27 cellular contexts compared by ENCODE assay signal in the genomic region with DNA sequence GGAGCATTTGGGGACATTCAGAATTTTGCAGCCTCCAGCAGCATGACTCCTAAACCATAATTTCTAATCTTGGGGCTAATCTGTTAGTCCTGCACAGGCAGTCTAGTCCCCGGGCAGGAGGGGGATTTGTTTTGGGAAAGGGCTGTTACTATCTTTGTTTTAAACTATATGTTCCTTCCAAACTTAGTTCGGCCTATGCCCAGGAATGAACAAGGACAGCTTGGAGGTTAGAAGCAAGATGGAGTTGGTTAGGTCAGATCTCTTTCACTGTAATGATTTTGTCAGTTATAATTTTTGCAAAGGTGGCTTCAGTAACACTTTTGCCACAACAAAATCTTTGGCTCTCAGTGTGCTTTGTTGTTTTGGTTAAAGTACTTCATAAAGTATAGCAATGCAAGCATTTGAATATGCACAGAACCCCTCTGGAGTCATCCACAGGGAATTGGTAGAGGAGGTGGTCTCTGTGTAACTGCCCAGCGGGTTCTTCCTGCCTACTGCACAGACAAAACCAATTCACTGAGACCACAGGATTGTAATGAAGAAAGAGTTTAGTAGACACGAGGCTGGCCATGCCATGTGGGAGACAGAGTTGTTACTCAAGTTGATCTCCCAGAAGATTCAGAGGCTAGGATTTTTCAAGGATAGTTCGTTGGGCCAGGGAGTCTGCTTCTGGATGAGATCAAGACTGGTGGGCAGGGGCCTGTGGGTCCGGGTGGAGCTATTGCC.
DNase-seq lines count a peak whose midpoint lies in the region; ATAC-seq, FAIRE-seq and TF ChIP-seq lines count a peak whose summit lies in the region.
"Had no signal": no experiment of that assay in that cellular context is flagged by ENCODE, and none has a peak within 500 bp of the region (broad histone marks: within the 10 kb centered on the region; RNA-seq: fewer than 3 reads in every experiment).

No MANE protein-coding gene starts in this region.

- H3K36me3 Mint-ChIP-seq in stimulated activated memory B cell treated with anti-CD40 and anti-IgM and Interleukin-4, amounts not matched to agents 10 μg/mL and 1 μg/mL and 100 μg/mL, for 72 hours = no peaks in the 10 kb centered on the region
- H3K36me3 Mint-ChIP-seq: CD8-positive, alpha-beta T cell had no signal

- intact Hi-C loops in K562 (cut with micrococcal nuclease) = loop anchor here (5.0 kb wide), 1 partner anchor 213 kb away; no protein-coding TSS in a partner anchor

- peak in 1 of 2 experiments; percentile 42; a peak in 2 of 4 replicates for TF ChIP-seq RAD21 in K562 (CRISPR knock-in tag; conservative IDR thresholded peaks at IDR 0.05 in 1 of 2, IDR thresholded peaks at IDR 0.05 in 1 of 2)

- TF ChIP-seq EP300 in K562 (IDR thresholded peaks at IDR 0.05; ENCODE audit: low read length) = no peak

- BruUV-seq in K562 (replicated peaks; lab: Mats Ljungman, UMichigan) = no TSS peak

- no peaks in the 10 kb centered on the region for H3K27me3 Mint-ChIP-seq in stimulated activated memory B cell treated with anti-CD40 and anti-IgM and Interleukin-4, amounts not matched to agents 10 μg/mL and 1 μg/mL and 100 μg/mL, for 72 hours

- POLR2A ChIA-PET in K562 (lab: Yijun Ruan, JAX) = interaction anchor here (1.3 to 17.2 kb wide), 4 partner anchors 9 to 227 kb away, joined by 3 to 186 read pairs (median 18); partner anchors contain the start of gene MYLIP

- H3K9ac ChIP-seq in K562 (ENCODE audit: insufficient read depth in 1 of 2, low read depth in 2 of 2, low read length in 2 of 2) = peak overlapping the region in 1 of 2 experiments; percentile 60; a peak in 3 of 4 replicates

- H2AFZ ChIP-seq in K562 (ENCODE audit: low read depth, low read length) = peak overlapping the region; percentile 75

- TF ChIP-seq CTCF in NB4 (IDR thresholded peaks at IDR 0.05; ENCODE audit: low read depth, low read length) (no peak), K562 (IDR thresholded peaks at IDR 0.05 in 2 of 3, conservative IDR thresholded peaks at IDR 0.05 in 1 of 3; ENCODE audit: insufficient read depth in 2 of 3, low read depth in 1 of 3, low read length in 3 of 3) (no peak)

- peak overlapping the region; percentile 68 for H3K4me2 ChIP-seq in K562 (ENCODE audit: insufficient read depth, low read length)

- H4K20me1 ChIP-seq in K562 (replicated peaks; ENCODE audit: control insufficient read depth, insufficient read depth, low read length) = no peaks in the 10 kb centered on the region

- CTCF ChIA-PET in K562 (lab: Yijun Ruan, JAX; ENCODE audit: low intra/inter-chr PET ratio) = no interaction called here

- H3K9me3 ChIP-seq in K562 (replicated peaks; ENCODE audit: control insufficient read depth, insufficient read depth, low read depth, low read length) = no peaks in the 10 kb centered on the region
- H3K9me3 ChIP-seq: body of pancreas had no signal

- no peaks in the 10 kb centered on the region for H3K36me3 ChIP-seq in K562 (ENCODE audit: control insufficient read depth, insufficient read depth, low read length)

- H3K4me1 Mint-ChIP-seq in stimulated activated memory B cell treated with anti-CD40 and anti-IgM and Interleukin-4, amounts not matched to agents 10 μg/mL and 1 μg/mL and 100 μg/mL, for 72 hours = peaks cover 88% of the 10 kb centered on the region

- peak overlapping the region; percentile 89 for H3K27ac ChIP-seq in K562 (ENCODE audit: extremely low read depth, low read depth, low read length)
- H3K27ac ChIP-seq in caudate nucleus (ENCODE audit: low read depth, low read length) = no peak overlapping the region
- H3K27ac ChIP-seq: 22Rv1, body of pancreas, foreskin keratinocyte, RWPE1 had no signal

- WGBS in K562 (ENCODE audit: insufficient coverage, low coverage, missing lambda C conversion rate) = 36% methylated on average over 6 of the region's 6 CpGs

- H3K9me1 ChIP-seq in K562 (ENCODE audit: control insufficient read depth, insufficient read depth, low read length) = no peaks in the 10 kb centered on the region

- H3K4me1 ChIP-seq in K562 (replicated peaks in 1 of 2; ENCODE audit: control insufficient read depth in 2 of 2, insufficient read depth in 2 of 2, low read length in 2 of 2) = peaks cover 62 to 84% of the 10 kb centered on the region in 2 experiments

- H3K4me3 ChIP-seq in NB4 (ENCODE audit: low read depth, low read length) = peak overlapping the region; percentile 14
- no peak overlapping the region for H3K4me3 ChIP-seq in K562
- H3K4me3 ChIP-seq: body of pancreas had no signal

- no peaks in the 10 kb centered on the region for H3K9me3 Mint-ChIP-seq in stimulated activated memory B cell treated with anti-CD40 and anti-IgM and Interleukin-4, amounts not matched to agents 10 μg/mL and 1 μg/mL and 100 μg/mL, for 72 hours
- H3K9me3 Mint-ChIP-seq: CD8-positive, alpha-beta T cell had no signal

- no peak for FAIRE-seq in K562 (lab: Jason Lieb, UNC)
- FAIRE-seq: H54 had no signal

- TF ChIP-seq POLR2A in NB4 (IDR thresholded peaks at IDR 0.05; ENCODE audit: extremely low read depth, insufficient read length) = no peak
- TF ChIP-seq POLR2A in K562 (conservative IDR thresholded peaks at IDR 0.05) = no peak

- H3K4me3 Mint-ChIP-seq in stimulated activated memory B cell treated with anti-CD40 and anti-IgM and Interleukin-4, amounts not matched to agents 10 μg/mL and 1 μg/mL and 100 μg/mL, for 72 hours = no peak overlapping the region
- H3K4me3 Mint-ChIP-seq: CD8-positive, alpha-beta T cell had no signal

- in situ Hi-C loops in K562 (cut with MboI) = no loop called here

- DNase-seq in SIG-M5 treated with dmso at 0.1 percent for 504 hours (lab: John Stamatoyannopoulos, UW; ENCODE audit: unreplicated experiment) = peak; percentile 2
- DNase-seq in SIG-M5 (lab: John Stamatoyannopoulos, UW) = no peak
- DNase-seq in NB4 (ENCODE audit: low read depth) = peak; percentile 83
- no peak for DNase-seq in K562 (ENCODE audit: extremely low read depth in 1 of 4, low spot score in 3 of 4)
- DNase-seq in NCI-H146 treated with DMSO at 0.1 percent for 48 hours (lab: John Stamatoyannopoulos, UW; ENCODE audit: unreplicated experiment) = no peak
- DNase-seq in GDM1 (lab: John Stamatoyannopoulos, UW) = no peak
- DNase-seq in caudate nucleus (lab: John Stamatoyannopoulos, UW) = no peak
- DNase-seq: activated CD4-positive, alpha-beta T cell treated with anti-CD3 and anti-CD28 coated beads, Interleukin-2, amount 50 U/mL, for 48 hours; activated effector memory CD4-positive, alpha-beta T cell treated with Interleukin-2 at 50 U/mL for 16 hours; body of pancreas; CD8-positive, alpha-beta T cell; DMS53; effector memory CD4-positive, alpha-beta T cell; foreskin keratinocyte; GF-D8; left cardiac atrium; NCI-H1417 treated with DMSO at 0.1 percent for 48 hours; NCI-H510A; nucleus accumbens; stimulated activated CD8-positive, alpha-beta memory T cell treated with anti-CD3 and anti-CD28 coated beads, Interleukin-4, amount 100 ng/mL, for 48 hours; T-helper 9 cell had no signal

- no peak for ATAC-seq in K562
- no peak for ATAC-seq in stimulated activated memory B cell treated with anti-CD40 and anti-IgM and Interleukin-4, amounts not matched to agents 10 μg/mL and 1 μg/mL and 100 μg/mL, for 72 hours
- ATAC-seq: body of pancreas; CD8-positive, alpha-beta T cell; esophagus mucosa; foreskin keratinocyte; left cardiac atrium; SK-N-SH treated with all-trans-retinoic acid at 6 μM for 48 hours had no signal

- H3K27ac Mint-ChIP-seq in stimulated activated memory B cell treated with anti-CD40 and anti-IgM and Interleukin-4, amounts not matched to agents 10 μg/mL and 1 μg/mL and 100 μg/mL, for 72 hours = peak overlapping the region; percentile 99
- H3K27ac Mint-ChIP-seq: CD8-positive, alpha-beta T cell had no signal

- no peaks in the 10 kb centered on the region for H3K27me3 ChIP-seq in K562 (ENCODE audit: control insufficient read depth in 2 of 2, insufficient read depth in 2 of 2, low read length in 2 of 2)
- H3K27me3 ChIP-seq: body of pancreas, foreskin keratinocyte had no signal

- H3K79me2 ChIP-seq in K562 (ENCODE audit: control insufficient read depth, insufficient read depth, low read length) = no peaks in the 10 kb centered on the region

TF ChIP-seq in K562, 482 proteins besides CTCF, POLR2A, EP300 and RAD21 (continues in another document):
- TF ChIP-seq DIDO1 (tag; IDR thresholded peaks at IDR 0.05; ENCODE audit: low read depth) (peak; percentile 84), TEAD1 (CRISPR knock-in tag; IDR thresholded peaks at IDR 0.05) (peak in 1 of 2 experiments; percentile 98; a peak in 2 of 4 replicates), POLR2H (tag; IDR thresholded peaks at IDR 0.05; ENCODE audit: low read depth) (peak; percentile 74), ZNF253 (CRISPR knock-in tag; conservative IDR thresholded peaks at IDR 0.05) (peak; percentile 82), RFX7 (CRISPR knock-in tag; IDR thresholded peaks at IDR 0.05) (peak; percentile 95), MECOM (CRISPR knock-in tag; IDR thresholded peaks at IDR 0.05) (peak; percentile 98), TAF7 (tag; IDR thresholded peaks at IDR 0.05) (peak; percentile 94), JUND (IDR thresholded peaks at IDR 0.05; ENCODE audit: borderline replicate concordance, low read depth, low read length) (no peak), JUND (tag; IDR thresholded peaks at IDR 0.05; ENCODE audit: borderline replicate concordance, low read depth, low read length) (peak; percentile 87; the same call in 1 of the 3 replicates), MAZ (CRISPR knock-in tag; conservative IDR thresholded peaks at IDR 0.05 in 1 of 2, IDR thresholded peaks at IDR 0.05 in 1 of 2) (peak in 1 of 2 experiments; percentile 98; a peak in 2 of 4 replicates), ZNF41 (CRISPR knock-in tag; conservative IDR thresholded peaks at IDR 0.05) (peak; percentile 96), ZNF79 (CRISPR knock-in tag; IDR thresholded peaks at IDR 0.05; ENCODE audit: low read depth) (peak; percentile 97), ZKSCAN1 (IDR thresholded peaks at IDR 0.05; ENCODE audit: low read depth, low read length) (no peak), ZBTB1 (CRISPR knock-in tag; IDR thresholded peaks at IDR 0.05; ENCODE audit: borderline replicate concordance, low read depth) (no peak), ZNF212 (CRISPR knock-in tag; IDR thresholded peaks at IDR 0.05) (peak; percentile 94), CBFB (CRISPR knock-in tag; IDR thresholded peaks at IDR 0.05) (no peak)
- TF ChIP-seq, protein P1, sequence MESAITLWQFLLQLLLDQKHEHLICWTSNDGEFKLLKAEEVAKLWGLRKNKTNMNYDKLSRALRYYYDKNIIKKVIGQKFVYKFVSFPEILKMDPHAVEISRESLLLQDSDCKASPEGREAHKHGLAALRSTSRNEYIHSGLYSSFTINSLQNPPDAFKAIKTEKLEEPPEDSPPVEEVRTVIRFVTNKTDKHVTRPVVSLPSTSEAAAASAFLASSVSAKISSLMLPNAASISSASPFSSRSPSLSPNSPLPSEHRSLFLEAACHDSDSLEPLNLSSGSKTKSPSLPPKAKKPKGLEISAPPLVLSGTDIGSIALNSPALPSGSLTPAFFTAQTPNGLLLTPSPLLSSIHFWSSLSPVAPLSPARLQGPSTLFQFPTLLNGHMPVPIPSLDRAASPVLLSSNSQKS (CRISPR knock-in tag; IDR thresholded peaks at IDR 0.05) = peak; percentile 95

Comparison
In these comparisons a context has a peak if more than half of its experiments do, and no peak if none do; other contexts are left out.
1. DNase-seq: peak in SIG-M5 treated with dmso at 0.1 percent for 504 hours (single experiment) and NB4 (single experiment); none in SIG-M5 (single experiment), K562 (0 of 4), NCI-H146 treated with DMSO at 0.1 percent for 48 hours (single experiment), GDM1 (single experiment) and caudate nucleus (0 of 61).